8 cellular contexts compared by ENCODE assay signal in genomic region chr5:157855404-157855994, GRCh38. TPM values are rescaled to one million over a fixed set of nuclear protein-coding genes. Genes with fewer than 3 reads are reported as not detected.
A peak's percentile ranks its signal among the peaks of the same experiment; 100 is the strongest.
DNase-seq lines count a peak whose midpoint lies in the region; FAIRE-seq and TF ChIP-seq lines count a peak whose summit lies in the region.

No MANE protein-coding gene starts in this region.

- H3K27me3 ChIP-seq in liver (ENCODE audit: control insufficient read depth in 4 of 4, insufficient read depth in 4 of 4, low read length in 3 of 4), result no peaks in the 10 kb centered on the region

- H3K4me1 ChIP-seq in liver (ENCODE audit: control insufficient read depth in 4 of 4, insufficient read depth in 4 of 4, low read length in 3 of 4), result peaks cover 2 to 53% (median 44%) of the 10 kb centered on the region in 4 donors

- H3K9me3 ChIP-seq in liver (ENCODE audit: control insufficient read depth in 4 of 4, low read length in 3 of 4), result no peaks in the 10 kb centered on the region

- TF ChIP-seq CTCF in choroid plexus epithelial cell (conservative IDR thresholded peaks at IDR 0.05; ENCODE audit: low read depth, low read length) (peak; percentile 83), liver (IDR thresholded peaks at IDR 0.05; ENCODE audit: low read depth, low read length, missing input control) (peak; percentile 77)

- no peak overlapping the region for H3K9ac ChIP-seq in liver (ENCODE audit: low read depth in 1 of 2, low read length in 2 of 2)

- no peak for FAIRE-seq in urothelium cell line (lab: Jason Lieb, UNC)

- 52% methylated on average over 10 of the region's 10 CpGs for WGBS in liver

- H3K4me3 ChIP-seq in choroid plexus epithelial cell (ENCODE audit: low read depth, low read length) (no peak overlapping the region), liver (ENCODE audit: low read depth in 1 of 3, low read length in 3 of 3) (no peak overlapping the region)

- H3K27ac ChIP-seq in liver (ENCODE audit: low read depth in 1 of 2, low read length in 2 of 2), result no peak overlapping the region

- DNase-seq in COR-L47 (lab: John Stamatoyannopoulos, UW), result peak; percentile 28
- DNase-seq in HCEC 1CT, result peak; percentile 60
- peak; percentile 54 for DNase-seq in RPMI8226
- DNase-seq in choroid plexus epithelial cell (ENCODE audit: low read depth), result peak; percentile 79
- peak; percentile 52 for DNase-seq in urothelium cell line (ENCODE audit: low spot score)
- no peak for DNase-seq in central memory CD4-positive, alpha-beta T cell
- no peak for DNase-seq in stimulated activated CD4-positive, alpha-beta T cell treated with anti-CD3 and anti-CD28 coated beads, Interleukin-2, amount 100 ng/mL, for 48 hours

- TF ChIP-seq RAD21 in liver (IDR thresholded peaks at IDR 0.05), result peak; percentile 84 to 88

- no peaks in the 10 kb centered on the region for H3K36me3 ChIP-seq in liver (ENCODE audit: control insufficient read depth in 4 of 4, insufficient read depth in 3 of 4, low read depth in 1 of 4, low read length in 3 of 4)

TF ChIP-seq in liver, 16 proteins besides CTCF, POLR2A, EP300 and RAD21:
- peak; percentile 25 to 30 for TF ChIP-seq HNF4A (conservative IDR thresholded peaks at IDR 0.05)
- no peak for TF ChIP-seq EGR1 (IDR thresholded peaks at IDR 0.05; ENCODE audit: low read depth in 2 of 2)
- no peak for TF ChIP-seq ZBTB33 (IDR thresholded peaks at IDR 0.05)
- no peak for TF ChIP-seq NR2F2 (IDR thresholded peaks at IDR 0.05)
- TF ChIP-seq, protein P1, sequence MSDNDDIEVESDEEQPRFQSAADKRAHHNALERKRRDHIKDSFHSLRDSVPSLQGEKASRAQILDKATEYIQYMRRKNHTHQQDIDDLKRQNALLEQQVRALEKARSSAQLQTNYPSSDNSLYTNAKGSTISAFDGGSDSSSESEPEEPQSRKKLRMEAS (IDR thresholded peaks at IDR 0.05), result no peak
- peak in 1 of 2 donors; percentile 44 for TF ChIP-seq RXRA (IDR thresholded peaks at IDR 0.05)
- TF ChIP-seq HNF4G (IDR thresholded peaks at IDR 0.05), result no peak

RNA-seq across cellular contexts. Expression of gene CLINT1, which starts 3.4 kb away (rescaled TPM):
- total RNA-seq in liver, result 100 to 1,000 TPM in 1 of 2 donors, 10 to 100 TPM in 1; 94.3 to 115 TPM
- polyA plus RNA-seq in liver, result 10 to 100 TPM; 34.8 to 42.4 TPM

Comparison
In these comparisons a context has a peak if more than half of its experiments do, and no peak if none do; other contexts are left out.
1. DNase-seq: peak in COR-L47 (single experiment), HCEC 1CT (single experiment), RPMI8226 (single experiment), choroid plexus epithelial cell (single experiment) and urothelium cell line (single experiment); none in central memory CD4-positive, alpha-beta T cell (single experiment) and stimulated activated CD4-positive, alpha-beta T cell treated with anti-CD3 and anti-CD28 coated beads, Interleukin-2, amount 100 ng/mL, for 48 hours (0 of 2).